ENCODE assay signal across 24 cellular contexts in the genomic region with DNA sequence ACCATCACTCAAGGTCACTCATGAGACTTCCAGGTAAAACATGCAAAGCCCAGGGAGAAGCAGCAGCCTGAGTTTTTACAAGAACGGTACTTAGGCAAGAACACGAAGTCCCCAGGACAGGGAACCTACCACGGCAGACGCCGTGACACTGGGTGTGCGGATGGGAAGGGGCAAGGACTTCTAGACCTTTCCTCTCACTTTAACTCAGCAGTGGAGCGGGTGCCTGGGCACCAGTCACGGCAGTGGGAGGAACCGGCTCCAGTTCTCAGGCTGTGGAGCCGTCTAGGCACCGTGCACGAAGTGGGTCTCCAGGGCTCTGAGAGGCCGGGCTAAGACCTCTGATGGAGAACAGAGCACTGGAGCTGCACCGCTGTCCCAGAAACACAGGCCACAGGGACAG. TPM values are rescaled to one million over a fixed set of nuclear protein-coding genes. Genes with fewer than 3 reads are reported as not detected.
DNase-seq lines count a peak whose midpoint lies in the region; ATAC-seq and TF ChIP-seq lines count a peak whose summit lies in the region.
"Had no signal": no experiment of that assay in that cellular context is flagged by ENCODE, and none has a peak within 500 bp of the region (broad histone marks: within the 10 kb centered on the region; RNA-seq: fewer than 3 reads in every experiment).

No MANE protein-coding gene starts in this region.

- ATAC-seq in HG02678 (IDR thresholded peaks at IDR 0.05; ENCODE audit: unreplicated experiment) = no peak
- ATAC-seq: foreskin keratinocyte; naive thymus-derived CD8-positive, alpha-beta T cell had no signal

- peaks cover 13% of the 10 kb centered on the region for H3K27me3 Mint-ChIP-seq in glutamatergic neuron (ENCODE audit: unreplicated experiment)
- H3K27me3 Mint-ChIP-seq in progenitor cell of endocrine pancreas = peaks cover 2% of the 10 kb centered on the region
- peaks cover 49% of the 10 kb centered on the region for H3K27me3 Mint-ChIP-seq in activated CD4-positive, alpha-beta T cell treated with anti-CD3 and anti-CD28 coated beads, Interleukin-2, amount 10 ng/mL, durations not matched to agents 24 days and 14 days

- H3K9ac ChIP-seq in BLaER1 treated with 17β-estradiol and CSF1 and Interleukin-3, amounts not matched to agents 10 nM and 100 nM = no peak overlapping the region
- peak overlapping the region; percentile 26 for H3K9ac ChIP-seq in NT2/D1 (ENCODE audit: insufficient read length, low read depth)

- H3K36me3 ChIP-seq in BLaER1 treated with 17β-estradiol and CSF1 and Interleukin-3, amounts not matched to agents 10 nM and 100 nM = no peaks in the 10 kb centered on the region
- peaks cover 3% of the 10 kb centered on the region for H3K36me3 ChIP-seq in NT2/D1 (ENCODE audit: insufficient read depth, insufficient read length, low read length)

- H4K20me1 ChIP-seq in BLaER1 treated with 17β-estradiol and CSF1 and Interleukin-3, amounts not matched to agents 10 nM and 100 nM = peaks cover 0 to 50% (median 34%) of the 10 kb centered on the region in 11 experiments; a peak in 19 of 22 replicates

- TF ChIP-seq CTCF in glutamatergic neuron (IDR thresholded peaks at IDR 0.05; ENCODE audit: partially characterized antibody, unreplicated experiment) = no peak
- no peak for TF ChIP-seq CTCF in progenitor cell of endocrine pancreas (IDR thresholded peaks at IDR 0.05; ENCODE audit: unreplicated experiment)

- H3K4me3 Mint-ChIP-seq in glutamatergic neuron (ENCODE audit: unreplicated experiment) = peak overlapping the region; percentile 98
- H3K4me3 Mint-ChIP-seq in progenitor cell of endocrine pancreas (ENCODE audit: low read depth) = peak overlapping the region; percentile 82
- H3K4me3 Mint-ChIP-seq in activated CD4-positive, alpha-beta T cell treated with anti-CD3 and anti-CD28 coated beads, Interleukin-2, amount 10 ng/mL, durations not matched to agents 24 days and 14 days = no peak overlapping the region

- H3K9me3 Mint-ChIP-seq in glutamatergic neuron (ENCODE audit: unreplicated experiment) (peaks cover 20% of the 10 kb centered on the region), progenitor cell of endocrine pancreas (ENCODE audit: low read depth) (no peaks in the 10 kb centered on the region)
- no peaks in the 10 kb centered on the region for H3K9me3 Mint-ChIP-seq in activated CD4-positive, alpha-beta T cell treated with anti-CD3 and anti-CD28 coated beads, Interleukin-2, amount 10 ng/mL, durations not matched to agents 24 days and 14 days
- H3K9me3 Mint-ChIP-seq: IgD-negative memory B cell; naive thymus-derived CD8-positive, alpha-beta T cell had no signal

- intact Hi-C loops in activated CD4-positive, alpha-beta T cell treated with anti-CD3 and anti-CD28 coated beads, Interleukin-2, amount 10 ng/mL, durations not matched to agents 24 days and 14 days (cut with micrococcal nuclease) = no loop called here

- no peak overlapping the region for H3K4me3 ChIP-seq in BLaER1 treated with 17β-estradiol and CSF1 and Interleukin-3, amounts not matched to agents 10 nM and 100 nM
- peak overlapping the region; percentile 15 for H3K4me3 ChIP-seq in NT2/D1 (ENCODE audit: insufficient read length, low read depth)
- H3K4me3 ChIP-seq: SK-N-MC had no signal

- peaks cover 63 to 82% (median 80%) of the 10 kb centered on the region in 11 experiments for H3K27me3 ChIP-seq in BLaER1 treated with 17β-estradiol and CSF1 and Interleukin-3, amounts not matched to agents 10 nM and 100 nM
- H3K27me3 ChIP-seq in NT2/D1 (ENCODE audit: insufficient read depth, insufficient read length) = peaks cover 31% of the 10 kb centered on the region
- H3K27me3 ChIP-seq: MG63 had no signal

- DNase-seq in NT2/D1 (ENCODE audit: low read depth, low spot score) (no peak), glutamatergic neuron (no peak), progenitor cell of endocrine pancreas (ENCODE audit: low spot score, unreplicated experiment) (no peak), OCI-M2 (lab: John Stamatoyannopoulos, UW; ENCODE audit: unreplicated experiment) (no peak)
- no peak for DNase-seq in activated CD4-positive, alpha-beta T cell treated with anti-CD3 and anti-CD28 coated beads, Interleukin-2, amount 10 ng/mL, durations not matched to agents 24 days and 14 days
- DNase-seq in activated CD8-positive, alpha-beta memory T cell treated with anti-CD3 and anti-CD28 coated beads, Interleukin-2, amount 50 U/mL, for 48 hours = no peak
- DNase-seq: ACHN; activated CD4-positive, alpha-beta T cell treated with anti-CD3 and anti-CD28 coated beads, Interleukin-2, amount 50 U/mL, for 4 hours; activated gamma-delta T cell; foreskin keratinocyte; kidney glomerular epithelial cell; MG63; naive thymus-derived CD8-positive, alpha-beta T cell; NCI-H146; NCI-H2227 treated with DMSO at 0.1 percent for 48 hours; stimulated activated CD4-positive, alpha-beta T cell treated with anti-CD3 and anti-CD28 coated beads, Interleukin-4, amount 100 ng/mL, for 4 hours; T-helper 2 cell had no signal

- peaks cover 30% of the 10 kb centered on the region for H3K4me1 Mint-ChIP-seq in glutamatergic neuron (ENCODE audit: low read depth, unreplicated experiment)
- peaks cover 32% of the 10 kb centered on the region for H3K4me1 Mint-ChIP-seq in progenitor cell of endocrine pancreas (ENCODE audit: low read depth)
- H3K4me1 Mint-ChIP-seq in activated CD4-positive, alpha-beta T cell treated with anti-CD3 and anti-CD28 coated beads, Interleukin-2, amount 10 ng/mL, durations not matched to agents 24 days and 14 days = peaks cover 18% of the 10 kb centered on the region

- H3K27ac Mint-ChIP-seq in glutamatergic neuron (ENCODE audit: unreplicated experiment) (peak overlapping the region; percentile 38), progenitor cell of endocrine pancreas (no peak overlapping the region)
- H3K27ac Mint-ChIP-seq in activated CD4-positive, alpha-beta T cell treated with anti-CD3 and anti-CD28 coated beads, Interleukin-2, amount 10 ng/mL, durations not matched to agents 24 days and 14 days = no peak overlapping the region
- H3K27ac Mint-ChIP-seq: naive thymus-derived CD8-positive, alpha-beta T cell had no signal

- peak overlapping the region in 6 of 11 experiments; percentile 27 to 94 (median 67); a peak in 8 of 22 replicates for H3K4me2 ChIP-seq in BLaER1 treated with 17β-estradiol and CSF1 and Interleukin-3, amounts not matched to agents 10 nM and 100 nM

- H3K9me3 ChIP-seq in BLaER1 treated with 17β-estradiol and CSF1 and Interleukin-3, amounts not matched to agents 10 nM and 100 nM (replicated peaks in 1 of 11) = peaks cover 0 to 7% (median 3%) of the 10 kb centered on the region in 11 experiments; a peak in 8 of 22 replicates
- H3K9me3 ChIP-seq in NT2/D1 (ENCODE audit: insufficient read depth, low read length) = no peaks in the 10 kb centered on the region
- H3K9me3 ChIP-seq: MG63 had no signal

- H3K27ac ChIP-seq in BLaER1 treated with 17β-estradiol and CSF1 and Interleukin-3, amounts not matched to agents 10 nM and 100 nM = no peak overlapping the region
- H3K27ac ChIP-seq: epithelial cell of prostate, foreskin keratinocyte, SK-N-MC had no signal

- H3K36me3 Mint-ChIP-seq in glutamatergic neuron (ENCODE audit: unreplicated experiment) = no peaks in the 10 kb centered on the region
- H3K36me3 Mint-ChIP-seq in progenitor cell of endocrine pancreas (ENCODE audit: insufficient read depth) = peaks cover 3% of the 10 kb centered on the region
- H3K36me3 Mint-ChIP-seq in activated CD4-positive, alpha-beta T cell treated with anti-CD3 and anti-CD28 coated beads, Interleukin-2, amount 10 ng/mL, durations not matched to agents 24 days and 14 days (ENCODE audit: low read depth) = no peaks in the 10 kb centered on the region
- H3K36me3 Mint-ChIP-seq: IgD-negative memory B cell had no signal

- H3K4me1 ChIP-seq in BLaER1 treated with 17β-estradiol and CSF1 and Interleukin-3, amounts not matched to agents 10 nM and 100 nM = peaks cover 23 to 50% (median 40%) of the 10 kb centered on the region in 10 experiments
- H3K4me1 ChIP-seq in NT2/D1 (ENCODE audit: insufficient read depth, insufficient read length) = peaks cover 30% of the 10 kb centered on the region
- H3K4me1 ChIP-seq: foreskin keratinocyte had no signal

RNA-seq across cellular contexts. Expression of gene ZBTB46, which starts 2.5 kb away (rescaled TPM):
- total RNA-seq in glutamatergic neuron (ENCODE audit: unreplicated experiment) (94.4 TPM), progenitor cell of endocrine pancreas (31.2 and 32.2 TPM in 2 replicates)
- 0.84 and 1.0 TPM in 2 replicates for total RNA-seq in activated CD4-positive, alpha-beta T cell treated with anti-CD3 and anti-CD28 coated beads, Interleukin-2, amount 10 ng/mL, durations not matched to agents 24 days and 14 days
- total RNA-seq: naive thymus-derived CD8-positive, alpha-beta T cell had no signal

RNA-seq across cellular contexts. Expression of gene ABHD16B, which starts 32.8 kb away (rescaled TPM):
- total RNA-seq in glutamatergic neuron (ENCODE audit: unreplicated experiment) (not detected), progenitor cell of endocrine pancreas (not detected in 2 replicates)
- total RNA-seq in activated CD4-positive, alpha-beta T cell treated with anti-CD3 and anti-CD28 coated beads, Interleukin-2, amount 10 ng/mL, durations not matched to agents 24 days and 14 days = 0.19 TPM in 1 of 2 replicates, not detected in the other
- total RNA-seq: dermis microvascular lymphatic vessel endothelial cell; foreskin keratinocyte; mesenteric fat pad; naive thymus-derived CD8-positive, alpha-beta T cell had no signal

RNA-seq across cellular contexts. Expression of gene TPD52L2, which starts 36.5 kb away (rescaled TPM):
- total RNA-seq in glutamatergic neuron (ENCODE audit: unreplicated experiment) (109 TPM), progenitor cell of endocrine pancreas (85.0 and 88.1 TPM in 2 replicates)
- total RNA-seq in activated CD4-positive, alpha-beta T cell treated with anti-CD3 and anti-CD28 coated beads, Interleukin-2, amount 10 ng/mL, durations not matched to agents 24 days and 14 days = 75.9 and 78.8 TPM in 2 replicates

Comparison
In these comparisons a context has a peak if more than half of its experiments do, and no peak if none do; other contexts are left out.
1. RNA of gene ZBTB46, which starts 2.5 kb away (total RNA-seq): 94.4 TPM in glutamatergic neuron (single experiment) and 31.2 to 32.2 TPM in progenitor cell of endocrine pancreas; 0.84 to 1.0 TPM in activated CD4-positive, alpha-beta T cell treated with anti-CD3 and anti-CD28 coated beads, Interleukin-2, amount 10 ng/mL, durations not matched to agents 24 days and 14 days; every median in the first group is over 10 times any median in the second.